ENCODE assay signal across 18 cellular contexts in genomic region chr9:136173648-136174290, GRCh38. TPM values are rescaled to one million over a fixed set of nuclear protein-coding genes. Genes with fewer than 3 reads are reported as not detected.
A peak's percentile ranks its signal among the peaks of the same experiment; 100 is the strongest.
DNase-seq lines count a peak whose midpoint lies in the region; ATAC-seq, FAIRE-seq and TF ChIP-seq lines count a peak whose summit lies in the region.
"Had no signal": no experiment of that assay in that cellular context is flagged by ENCODE, and none has a peak within 500 bp of the region (broad histone marks: within the 10 kb centered on the region; RNA-seq: fewer than 3 reads in every experiment).

No MANE protein-coding gene starts in this region.

- CTCF ChIA-PET in HEK293 (lab: Yijun Ruan, JAX) = no interaction called here
- CTCF ChIA-PET in H1 (lab: Charles Lee; ENCODE audit: partially characterized antibody) = interaction anchor here (3.9 to 7.4 kb wide), 3 partner anchors 11 to 44 kb away, joined by 18 to 62 read pairs (median 47); no protein-coding TSS in a partner anchor

- no peak for TF ChIP-seq POLR2A in H1 (IDR thresholded peaks at IDR 0.05; ENCODE audit: control extremely low read depth in 1 of 2, low read depth in 2 of 2, low read length in 2 of 2)

- no peak overlapping the region for H2BK20ac ChIP-seq in H1 (ENCODE audit: low read length)

- TF ChIP-seq CTCF in HEK293 (tag by site-specific recombination; IDR thresholded peaks at IDR 0.05) (no peak), H1 (IDR thresholded peaks at IDR 0.05; ENCODE audit: control extremely low read depth in 1 of 3, insufficient read depth in 1 of 3, low read depth in 1 of 3, low read length in 3 of 3) (no peak), type B pancreatic cell (conservative IDR thresholded peaks at IDR 0.05) (no peak)

- H2BK12ac ChIP-seq in H1 (ENCODE audit: low read depth, low read length) = peak overlapping the region; percentile 33; the same call in 1 of the 2 replicates

- H3K23me2 ChIP-seq in H1 (ENCODE audit: low read depth, low read length) = peaks cover 5% of the 10 kb centered on the region; the same call in 1 of the 2 replicates

- POLR2A ChIA-PET in HEK293 (lab: Yijun Ruan, JAX) (no interaction called here), H1 (lab: Charles Lee; ENCODE audit: partially characterized antibody) (no interaction called here)

- no peak overlapping the region for H3K9ac ChIP-seq in H1 (replicated peaks in 1 of 4; ENCODE audit: extremely low read depth in 1 of 4, low read depth in 3 of 4, low read length in 3 of 4)

- ATAC-seq in Right ventricle myocardium superior (ENCODE audit: poor library complexity) (no peak), left ventricle myocardium superior (no peak)

- no peak for TF ChIP-seq RAD21 in H1 (IDR thresholded peaks at IDR 0.05 in 1 of 2, conservative IDR thresholded peaks at IDR 0.05 in 1 of 2; ENCODE audit: low read depth in 2 of 2, low read length in 2 of 2)

- no peak for TF ChIP-seq EP300 in H1 (IDR thresholded peaks at IDR 0.05; ENCODE audit: borderline replicate concordance in 1 of 2, low read depth in 2 of 2, low read length in 2 of 2)

- H2BK120ac ChIP-seq in H1 (replicated peaks; ENCODE audit: low read depth, low read length) = no peak overlapping the region

- H2AK5ac ChIP-seq in H1 (ENCODE audit: low read depth, low read length) = no peak overlapping the region

- H3K27me3 Mint-ChIP-seq in type B pancreatic cell = no peaks in the 10 kb centered on the region

- H3K4me3 Mint-ChIP-seq in type B pancreatic cell = no peak overlapping the region
- H3K4me3 Mint-ChIP-seq: CD4-positive, alpha-beta T cell; H9 had no signal

- H4K8ac ChIP-seq in H1 (ENCODE audit: extremely low read depth, insufficient read depth, low read length) = peak overlapping the region; percentile 36; the same call in 1 of the 2 replicates

- no peaks in the 10 kb centered on the region for H4K20me1 ChIP-seq in H1 (replicated peaks in 1 of 2; ENCODE audit: control insufficient read depth in 1 of 2, insufficient read depth in 2 of 2, low read length in 2 of 2)

- no peak overlapping the region for H3K27ac Mint-ChIP-seq in type B pancreatic cell
- H3K27ac Mint-ChIP-seq: CD4-positive, alpha-beta T cell; H9 had no signal

- H3K79me1 ChIP-seq in H1 (ENCODE audit: low read depth, low read length) = no peaks in the 10 kb centered on the region

- no peak overlapping the region for H3K4me2 ChIP-seq in H1 (ENCODE audit: insufficient read depth in 1 of 2, low read depth in 2 of 2, low read length in 2 of 2)

- H4K91ac ChIP-seq in H1 (replicated peaks; ENCODE audit: insufficient read length, low read length) = no peak overlapping the region

- peaks cover 22% of the 10 kb centered on the region for H3K4me1 Mint-ChIP-seq in type B pancreatic cell (ENCODE audit: unreplicated experiment)

- FAIRE-seq in H1 (lab: Jason Lieb, UNC) = no peak
- FAIRE-seq: D721Med, G401.6, GM12892, GM18507 had no signal

- no peak overlapping the region for H3K56ac ChIP-seq in H1 (replicated peaks; ENCODE audit: insufficient read length, low read depth, low read length)

- no peak overlapping the region for H3K23ac ChIP-seq in H1 (ENCODE audit: insufficient read length)

- no peak overlapping the region for H3K27ac ChIP-seq in HEK293 (ENCODE audit: extremely low read depth, low read depth, low read length)
- H3K27ac ChIP-seq in H1 (ENCODE audit: low read depth, low read length) = no peak overlapping the region
- H3K27ac ChIP-seq: C4-2B had no signal

- peaks cover 4% of the 10 kb centered on the region; the same call in 1 of the 2 replicates for H3K4me1 ChIP-seq in HEK293 (ENCODE audit: control insufficient read depth, insufficient read depth, low read length)
- H3K4me1 ChIP-seq in H1 (replicated peaks in 1 of 4; ENCODE audit: control insufficient read depth in 3 of 4, insufficient read depth in 4 of 4, low read length in 3 of 4) = peaks cover 0 to 21% (median 19%) of the 10 kb centered on the region in 4 experiments; a peak in 6 of 7 replicates

- H2BK5ac ChIP-seq in H1 (ENCODE audit: low read depth, low read length) = no peak overlapping the region; the same call in 1 of the 2 replicates

- no peak overlapping the region for H3K14ac ChIP-seq in H1 (ENCODE audit: insufficient read length)

- H3K4ac ChIP-seq in H1 (replicated peaks; ENCODE audit: insufficient read length, low read depth, low read length) = no peak overlapping the region

- H2AFZ ChIP-seq in H1 (ENCODE audit: low read length) = no peak overlapping the region

- H3K9me3 Mint-ChIP-seq in type B pancreatic cell = no peaks in the 10 kb centered on the region
- H3K9me3 Mint-ChIP-seq: CD4-positive, alpha-beta T cell; H9 had no signal

- H4K5ac ChIP-seq in H1 (ENCODE audit: insufficient read length, low read depth, low read length) = no peak overlapping the region

- no peaks in the 10 kb centered on the region for H3K79me2 ChIP-seq in H1 (ENCODE audit: control insufficient read depth in 1 of 2, insufficient read depth in 2 of 2, low read length in 2 of 2)

- WGBS in H1 (ENCODE audit: extremely low coverage in 1 of 2, insufficient coverage in 1 of 2, insufficient read length in 1 of 2, insufficient replicate concordance in 2 of 2, low coverage in 1 of 2, low lambda C conversion rate in 2 of 2, missing lambda C conversion rate in 1 of 2), 2 experiments = 90% methylated on average over 14 of the region's 14 CpGs; no CpG with 5 or more reads in 1 of the 2 experiments

- DNase-seq in Right ventricle myocardium superior = peak; percentile 23
- no peak for DNase-seq in left ventricle myocardium superior
- no peak for DNase-seq in H1 (ENCODE audit: low read depth in 1 of 2, low spot score in 2 of 2)
- DNase-seq in activated CD4-positive, alpha-beta T cell treated with anti-CD3 and anti-CD28 coated beads for 4 hours = no peak
- no peak for DNase-seq in type B pancreatic cell (ENCODE audit: extremely low spot score, unreplicated experiment)
- DNase-seq in stimulated activated CD4-positive, alpha-beta T cell treated with anti-CD3 and anti-CD28 coated beads, Interleukin-4, amount 100 ng/mL, for 4 hours = no peak
- DNase-seq: Caco-2; CD4-positive, alpha-beta T cell; GOT3; H9 had no signal

- H3K36me3 Mint-ChIP-seq in type B pancreatic cell = no peaks in the 10 kb centered on the region

- H2BK15ac ChIP-seq in H1 (ENCODE audit: low read length) = no peak overlapping the region; the same call in 1 of the 2 replicates

- no peaks in the 10 kb centered on the region for H3K36me3 ChIP-seq in HEK293 (ENCODE audit: control insufficient read depth in 2 of 2, insufficient read depth in 1 of 2, low read length in 2 of 2)
- no peaks in the 10 kb centered on the region for H3K36me3 ChIP-seq in H1 (ENCODE audit: control insufficient read depth in 2 of 4, insufficient read depth in 4 of 4, low read length in 3 of 4)

- peak overlapping the region; percentile 32; the same call in 1 of the 2 replicates for H3K18ac ChIP-seq in H1 (ENCODE audit: extremely low read depth, low read length)

- H3K27me3 ChIP-seq in H1 (replicated peaks in 1 of 4; ENCODE audit: control insufficient read depth in 3 of 4, extremely low read depth in 1 of 4, insufficient read depth in 3 of 4, low read length in 3 of 4) = no peaks in the 10 kb centered on the region

- intact Hi-C loops in Right ventricle myocardium superior (cut with DNase I) (no loop called here), left ventricle myocardium superior (cut with micrococcal nuclease) (no loop called here)

- H3K4me3 ChIP-seq in HEK293 (ENCODE audit: low read depth, low read length) = no peak overlapping the region
- no peak overlapping the region for H3K4me3 ChIP-seq in H1 (ENCODE audit: extremely low read depth in 1 of 4, insufficient read depth in 2 of 4, low read depth in 3 of 4, low read length in 4 of 4)

- H3K9me3 ChIP-seq in HEK293 (ENCODE audit: control insufficient read depth, insufficient read depth, low read depth, low read length) (no peaks in the 10 kb centered on the region), H1 (ENCODE audit: insufficient read depth in 2 of 2, low read depth in 1 of 2, low read length in 1 of 2) (no peaks in the 10 kb centered on the region)
- H3K9me3 ChIP-seq: Caco-2 had no signal

TF ChIP-seq in HEK293, 187 proteins besides CTCF, POLR2A, EP300 and RAD21 (continues in another document):
- no peak for TF ChIP-seq ZNF670 (tag by site-specific recombination; IDR thresholded peaks at IDR 0.05; ENCODE audit: low read depth)
- 0 out of 2 replicates have a peak, but pooled peaks have one; percentile 36 for TF ChIP-seq ZNF600 (tag by site-specific recombination; IDR thresholded peaks at IDR 0.05)
- TF ChIP-seq ZNF394 (tag by site-specific recombination; IDR thresholded peaks at IDR 0.05; ENCODE audit: borderline replicate concordance) = peak; percentile 80; the same call in 1 of the 2 replicates

TF ChIP-seq in H1, 55 proteins besides CTCF, POLR2A, EP300 and RAD21 (continues in another document):
- no peak for TF ChIP-seq BCL11A (IDR thresholded peaks at IDR 0.05; ENCODE audit: low read depth in 2 of 2, low read length in 2 of 2)
- TF ChIP-seq SRF (IDR thresholded peaks at IDR 0.05; ENCODE audit: low read depth, low read length) = no peak
- TF ChIP-seq FOSL1 (IDR thresholded peaks at IDR 0.05; ENCODE audit: insufficient read depth, low read depth, low read length) = no peak

RNA-seq across cellular contexts. Expression of gene LHX3, which starts 31.2 kb away (rescaled TPM):
- total RNA-seq in Right ventricle myocardium superior (not detected), left ventricle myocardium superior (not detected), type B pancreatic cell (ENCODE audit: low replicate concordance) (0.10 and 0.90 TPM in 2 replicates)
- total RNA-seq in H1 (2021; fragmentation: NEBNext Ultra II Directional; extraction: Animal tissue kit (Norgen Biotek cat#: 25700)) = not detected in 2 replicates
- 0.02 and 0.03 TPM in 2 replicates for polyA plus RNA-seq in H1 (2011; rRNA removed)
- polyA plus RNA-seq in H1 (2011; cell fraction: cytosol; rRNA removed) = not detected
- 0.20 TPM for polyA plus RNA-seq in H1 (2011; cell fraction: nucleus; rRNA removed)
- not detected in 4 replicates for polyA plus RNA-seq in H1 (2012, experiment 1 of 2)
- polyA plus RNA-seq in H1 (2012, experiment 2 of 2) = not detected
- polyA plus RNA-seq in H1 (2013, experiment 1 of 2) = not detected
- 0.02 TPM for polyA plus RNA-seq in H1 (2013, experiment 2 of 2)
- polyA minus RNA-seq in H1 (2011; rRNA and poly(A)+ RNA removed) = not detected in 2 replicates
- not detected for polyA minus RNA-seq in H1 (2011; cell fraction: cytosol; rRNA and poly(A)+ RNA removed)
- 0.30 TPM for polyA minus RNA-seq in H1 (2011; cell fraction: nucleus; rRNA and poly(A)+ RNA removed)
- total RNA-seq: H9, HT-29 had no signal
- polyA plus RNA-seq: AG04450 had no signal

RNA-seq across cellular contexts. Expression of gene TMEM250, which starts 55.1 kb away (rescaled TPM):
- total RNA-seq in Right ventricle myocardium superior (16.4 TPM), left ventricle myocardium superior (16.6 TPM), type B pancreatic cell (ENCODE audit: low replicate concordance) (37.9 and 53.7 TPM in 2 replicates)
- total RNA-seq in H1 (2021; fragmentation: NEBNext Ultra II Directional; extraction: Animal tissue kit (Norgen Biotek cat#: 25700)) = 34.9 and 35.3 TPM in 2 replicates
- 22.3 and 36.1 TPM in 2 replicates for polyA plus RNA-seq in H1 (2011; rRNA removed)
- 29.7 TPM for polyA plus RNA-seq in H1 (2011; cell fraction: cytosol; rRNA removed)
- 51.9 TPM for polyA plus RNA-seq in H1 (2011; cell fraction: nucleus; rRNA removed)
- polyA plus RNA-seq in H1 (2012, experiment 1 of 2) = 27.3 to 39.7 TPM (median 36.4 TPM) in 4 replicates
- polyA plus RNA-seq in H1 (2012, experiment 2 of 2) = 42.5 TPM
- polyA plus RNA-seq in H1 (2013, experiment 1 of 2) = 22.7 TPM
- 22.4 TPM for polyA plus RNA-seq in H1 (2013, experiment 2 of 2)
- 16.0 TPM in 2 replicates for polyA minus RNA-seq in H1 (2011; rRNA and poly(A)+ RNA removed)
- 31.0 TPM for polyA minus RNA-seq in H1 (2011; cell fraction: cytosol; rRNA and poly(A)+ RNA removed)
- 33.8 TPM for polyA minus RNA-seq in H1 (2011; cell fraction: nucleus; rRNA and poly(A)+ RNA removed)
